16 cellular contexts compared by ENCODE assay signal in genomic region chr20:58001381-58001780, GRCh38.
DNase-seq lines count a peak whose midpoint lies in the region; ATAC-seq and TF ChIP-seq lines count a peak whose summit lies in the region.
"Had no signal": no experiment of that assay in that cellular context is flagged by ENCODE, and none has a peak within 500 bp of the region (broad histone marks: within the 10 kb centered on the region; RNA-seq: fewer than 3 reads in every experiment).

No MANE protein-coding gene starts in this region.

- 68% methylated on average over 13 of the region's 13 CpGs for WGBS in liver
- WGBS in smooth muscle cell (ENCODE audit: low lambda C conversion rate) = 71% methylated on average over 13 of the region's 13 CpGs

- H3K4me1 ChIP-seq in PC-3 (ENCODE audit: insufficient read depth, low read length) (peaks cover 30% of the 10 kb centered on the region), liver (ENCODE audit: control insufficient read depth in 4 of 4, insufficient read depth in 4 of 4, low read length in 3 of 4) (no peaks in the 10 kb centered on the region), smooth muscle cell (ENCODE audit: low read depth) (no peaks in the 10 kb centered on the region), left lung (peaks cover 0 to 11% of the 10 kb centered on the region in 2 donors), Karpas-422 (ENCODE audit: low read length) (peaks cover 14% of the 10 kb centered on the region)

- H4K20me1 ChIP-seq in PC-3 (ENCODE audit: low read length) (no peaks in the 10 kb centered on the region), smooth muscle cell (ENCODE audit: low read depth) (no peaks in the 10 kb centered on the region), Karpas-422 (ENCODE audit: insufficient read depth, low read depth, low read length) (no peaks in the 10 kb centered on the region)

- H3F3A ChIP-seq in PC-3 (ENCODE audit: low read length, unreplicated experiment) (peaks cover 4% of the 10 kb centered on the region), smooth muscle cell (ENCODE audit: low read depth) (no peaks in the 10 kb centered on the region)

- H3K79me2 ChIP-seq in PC-3 (ENCODE audit: low read length) = no peaks in the 10 kb centered on the region
- no peaks in the 10 kb centered on the region for H3K79me2 ChIP-seq in smooth muscle cell (ENCODE audit: low read depth)
- H3K79me2 ChIP-seq in Karpas-422 (ENCODE audit: low read length) = no peaks in the 10 kb centered on the region

- H3K9me3 ChIP-seq in PC-3 (ENCODE audit: low read length) = no peaks in the 10 kb centered on the region
- H3K9me3 ChIP-seq in liver (ENCODE audit: control insufficient read depth in 4 of 4, low read length in 3 of 4) = no peaks in the 10 kb centered on the region
- no peaks in the 10 kb centered on the region for H3K9me3 ChIP-seq in smooth muscle cell (replicated peaks; ENCODE audit: low read depth)
- no peaks in the 10 kb centered on the region for H3K9me3 ChIP-seq in left lung
- H3K9me3 ChIP-seq in Karpas-422 (ENCODE audit: low read length) = no peaks in the 10 kb centered on the region
- H3K9me3 ChIP-seq: colonic mucosa, MG63 had no signal

- H3K27me3 ChIP-seq in PC-3 (ENCODE audit: low read length) (no peaks in the 10 kb centered on the region), liver (ENCODE audit: control insufficient read depth in 4 of 4, insufficient read depth in 4 of 4, low read length in 3 of 4) (no peaks in the 10 kb centered on the region), smooth muscle cell (ENCODE audit: low read depth) (no peaks in the 10 kb centered on the region), left lung (peaks cover 0 to 6% of the 10 kb centered on the region in 2 donors), Karpas-422 (ENCODE audit: low read length) (0 out of 2 replicates have a peak, but pooled peaks cover 5% of the 10 kb centered on the region)
- H3K27me3 ChIP-seq: colonic mucosa, MG63 had no signal

- H3K9ac ChIP-seq in PC-3 (ENCODE audit: low read length) (peak overlapping the region; percentile 3; the same call in 1 of the 2 replicates), liver (ENCODE audit: low read depth in 1 of 2, low read length in 2 of 2) (no peak overlapping the region), smooth muscle cell (ENCODE audit: low read depth) (peak overlapping the region; percentile 50), Karpas-422 (ENCODE audit: low read length) (no peak overlapping the region)
- H3K9ac ChIP-seq: neural progenitor cell had no signal

- no peaks in the 10 kb centered on the region for H3K9me2 ChIP-seq in PC-3 (replicated peaks; ENCODE audit: low read length)
- no peaks in the 10 kb centered on the region for H3K9me2 ChIP-seq in Karpas-422 (replicated peaks; ENCODE audit: insufficient read depth, low read length)

- POLR2A ChIA-PET in PC-3 (lab: Charles Lee; ENCODE audit: unreplicated experiment) = no interaction called here

- H2AFZ ChIP-seq in PC-3 (ENCODE audit: low read length) (no peak overlapping the region), smooth muscle cell (ENCODE audit: low read depth) (no peak overlapping the region), Karpas-422 (ENCODE audit: low read length) (no peak overlapping the region)
- H2AFZ ChIP-seq: neural progenitor cell had no signal

- no peak overlapping the region for H3K4me2 ChIP-seq in PC-3 (ENCODE audit: low read length)
- no peak overlapping the region for H3K4me2 ChIP-seq in smooth muscle cell
- no peak overlapping the region for H3K4me2 ChIP-seq in Karpas-422 (ENCODE audit: low read depth, low read length, poor library complexity, severe bottlenecking)
- H3K4me2 ChIP-seq: neural progenitor cell had no signal

- TF ChIP-seq RAD21 in liver (IDR thresholded peaks at IDR 0.05) = peak in 1 of 2 donors; percentile 7

- no peak for DNase-seq in PC-3
- DNase-seq in choroid plexus epithelial cell (ENCODE audit: low read depth) = peak; percentile 47
- no peak for DNase-seq in smooth muscle cell (lab: John Stamatoyannopoulos, UW; ENCODE audit: unreplicated experiment)
- DNase-seq in left lung = no peak
- DNase-seq in Karpas-422 = no peak
- DNase-seq in NOMO-1 treated with dmso at 0.1 percent for 144 hours (lab: John Stamatoyannopoulos, UW; ENCODE audit: unreplicated experiment) = no peak
- DNase-seq: activated CD8-positive, alpha-beta memory T cell treated with anti-CD3 and anti-CD28 coated beads for 24 hours; colonic mucosa; mesendoderm; MG63; NCI-H1694; NCI-H446; stimulated activated CD4-positive, alpha-beta T cell treated with anti-CD3 and anti-CD28 coated beads, Interleukin-2, amount 100 ng/mL, for 48 hours had no signal

- H3K4me3 ChIP-seq in PC-3 (ENCODE audit: low read length) (no peak overlapping the region), choroid plexus epithelial cell (ENCODE audit: low read depth, low read length) (no peak overlapping the region), liver (ENCODE audit: low read depth in 1 of 3, low read length in 3 of 3) (no peak overlapping the region), smooth muscle cell (no peak overlapping the region), left lung (no peak overlapping the region), Karpas-422 (ENCODE audit: low read length) (no peak overlapping the region)
- H3K4me3 ChIP-seq: colonic mucosa, GM12878, MG63, neural progenitor cell had no signal

- intact Hi-C loops in PC-3 (cut with micrococcal nuclease) = no loop called here
- intact Hi-C loops in left lung (cut with DNase I) = no loop called here

- no peaks in the 10 kb centered on the region for H3K36me3 ChIP-seq in PC-3 (ENCODE audit: low read depth, low read length)
- no peaks in the 10 kb centered on the region for H3K36me3 ChIP-seq in liver (ENCODE audit: control insufficient read depth in 4 of 4, insufficient read depth in 3 of 4, low read depth in 1 of 4, low read length in 3 of 4)
- no peaks in the 10 kb centered on the region for H3K36me3 ChIP-seq in smooth muscle cell (ENCODE audit: low read depth)
- H3K36me3 ChIP-seq in left lung = no peaks in the 10 kb centered on the region
- H3K36me3 ChIP-seq in Karpas-422 (ENCODE audit: insufficient read depth, low read length) = no peaks in the 10 kb centered on the region
- H3K36me3 ChIP-seq: colonic mucosa, MG63, neural progenitor cell had no signal

- no TSS peak for BruUV-seq in PC-3 (replicated peaks; lab: Mats Ljungman, UMichigan)

- TF ChIP-seq CTCF in PC-3 (conservative IDR thresholded peaks at IDR 0.05; ENCODE audit: low read depth, low read length) (no peak), choroid plexus epithelial cell (conservative IDR thresholded peaks at IDR 0.05; ENCODE audit: low read depth, low read length) (no peak), liver (IDR thresholded peaks at IDR 0.05; ENCODE audit: low read depth, low read length, missing input control) (no peak), smooth muscle cell (IDR thresholded peaks at IDR 0.05; ENCODE audit: borderline replicate concordance, insufficient read depth, poor library complexity, severe bottlenecking) (no peak), left lung (IDR thresholded peaks at IDR 0.05) (no peak)

- ATAC-seq in PC-3 = no peak
- ATAC-seq in left lung = no peak
- ATAC-seq: GM12878 had no signal

- CTCF ChIA-PET in PC-3 (lab: Charles Lee) = no interaction called here

- peak overlapping the region; percentile 35 for H3K27ac ChIP-seq in PC-3 (ENCODE audit: low read length)
- no peak overlapping the region for H3K27ac ChIP-seq in liver (ENCODE audit: low read depth in 1 of 2, low read length in 2 of 2)
- peak overlapping the region; percentile 79 for H3K27ac ChIP-seq in smooth muscle cell (ENCODE audit: low read depth)
- H3K27ac ChIP-seq in left lung = no peak overlapping the region
- no peak overlapping the region for H3K27ac ChIP-seq in Karpas-422 (ENCODE audit: low read length)
- H3K27ac ChIP-seq: colonic mucosa, neural progenitor cell had no signal

TF ChIP-seq in liver, 16 proteins besides CTCF, POLR2A, EP300 and RAD21:
- peak; percentile 47 for TF ChIP-seq NR2F2 (IDR thresholded peaks at IDR 0.05)
- TF ChIP-seq REST (IDR thresholded peaks at IDR 0.05) = no peak
- TF ChIP-seq SP1 (IDR thresholded peaks at IDR 0.05) = no peak
- no peak for TF ChIP-seq YY1 (IDR thresholded peaks at IDR 0.05)
- TF ChIP-seq RXRA (IDR thresholded peaks at IDR 0.05) = peak in 1 of 2 donors; percentile 9

Comparison
In these comparisons a context has a peak if more than half of its experiments do, and no peak if none do; other contexts are left out.
1. H3K27ac ChIP-seq: peak in PC-3 (single experiment) and smooth muscle cell (single experiment); none in liver (0 of 2), left lung (0 of 2) and Karpas-422 (single experiment).
2. H3K9ac ChIP-seq: peak in PC-3 (single experiment) and smooth muscle cell (single experiment); none in liver (0 of 2) and Karpas-422 (single experiment).